ENCODE assay signal across 32 cellular contexts in the genomic region with DNA sequence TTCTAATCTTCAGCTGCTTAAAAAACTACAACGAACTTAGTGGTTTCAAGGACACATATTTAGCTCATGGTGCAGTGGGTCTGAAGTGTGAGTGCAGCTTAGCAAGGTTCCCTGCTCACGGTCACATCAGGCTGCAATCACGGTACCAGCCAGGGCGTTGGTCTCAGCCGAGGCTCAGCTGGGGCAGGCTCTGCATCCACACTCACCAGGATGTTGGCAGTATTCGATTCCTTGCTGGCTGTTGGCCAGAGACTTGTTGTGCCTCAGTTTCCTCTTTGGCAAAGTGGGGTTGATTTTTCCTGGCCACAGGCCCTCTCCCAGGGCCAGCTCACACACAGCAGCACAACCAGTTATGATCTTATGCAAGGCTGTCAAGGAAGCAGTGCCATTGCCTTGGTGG.
"Had no signal": no experiment of that assay in that cellular context is flagged by ENCODE, and none has a peak within 500 bp of the region (broad histone marks: within the 10 kb centered on the region; RNA-seq: fewer than 3 reads in every experiment).

No MANE protein-coding gene starts in this region.

- FAIRE-seq: endothelial cell of umbilical vein, keratinocyte, pancreas, small intestine, TTC549 had no signal

- H3K27me3 ChIP-seq: adrenal gland, neutrophil, pancreas, sigmoid colon had no signal

- H3K4me3 ChIP-seq: adrenal gland, gastroesophageal sphincter, pancreas, psoas muscle, sigmoid colon had no signal

- H3K4me1 Mint-ChIP-seq: activated naive CD8-positive, alpha-beta T cell treated with anti-CD3 and anti-CD28 coated beads for 36 hours; natural killer cell; stimulated activated effector memory CD8-positive, alpha-beta T cell treated with anti-CD3 and anti-CD28 coated beads, Interleukin-12 subunit alpha, Interleukin-12 subunit beta, amount 100 ng/mL, for 72 hours had no signal

- H3K9me3 Mint-ChIP-seq: natural killer cell; T-helper 1 cell treated with Interleukin-12 subunit alpha and Interleukin-12 subunit beta and Interleukin-4 antibody, amounts not matched to agents 30 μg/mL and 1 μg/mL, for 36 hours had no signal

- DNase-seq: activated CD4-positive, alpha-beta T cell treated with anti-CD3 and anti-CD28 coated beads for 4 hours; activated CD4-positive, alpha-beta T cell treated with anti-CD3 and anti-CD28 coated beads, Interleukin-2, amount 50 U/mL, for 4 hours; activated effector memory CD4-positive, alpha-beta T cell treated with anti-CD3 and anti-CD28 coated beads, Interleukin-2, amount 50 U/mL, for 16 hours; activated naive CD4-positive, alpha-beta T cell treated with anti-CD3 and anti-CD28 coated beads for 36 hours; activated naive CD8-positive, alpha-beta T cell treated with anti-CD3 and anti-CD28 coated beads for 36 hours; activated T-cell treated with anti-CD3 and anti-CD28 coated beads for 4 hours; adrenal gland; aorta; caudate nucleus; cortex of kidney; effector memory CD8-positive, alpha-beta T cell; hippocampal formation; left cardiac atrium; left ventricle myocardium superior; midbrain; natural killer cell; psoas muscle; sigmoid colon; small intestine; stimulated activated CD4-positive, alpha-beta T cell treated with anti-CD3 and anti-CD28 coated beads, Interleukin-4, amount 100 ng/mL, for 24 hours; T-helper 9 cell had no signal

- H3K27me3 Mint-ChIP-seq: activated naive CD8-positive, alpha-beta T cell treated with anti-CD3 and anti-CD28 coated beads for 36 hours; brain had no signal

- H3K27ac Mint-ChIP-seq: activated naive CD4-positive, alpha-beta T cell treated with anti-CD3 and anti-CD28 coated beads for 36 hours; activated naive CD8-positive, alpha-beta T cell treated with anti-CD3 and anti-CD28 coated beads for 36 hours; brain; effector memory CD8-positive, alpha-beta T cell; natural killer cell; stimulated activated effector memory CD8-positive, alpha-beta T cell treated with anti-CD3 and anti-CD28 coated beads, Interleukin-12 subunit alpha, Interleukin-12 subunit beta, amount 100 ng/mL, for 72 hours; stimulated activated naive CD8-positive, alpha-beta T cell treated with anti-CD3 and anti-CD28 coated beads, Interleukin-15, Interleukin-2, amounts not matched to agents 100 ng/mL and 50 ng/mL, for 24 hours; T-helper 1 cell treated with Interleukin-12 subunit alpha and Interleukin-12 subunit beta and Interleukin-4 antibody, amounts not matched to agents 30 μg/mL and 1 μg/mL, for 36 hours had no signal

- H3K27ac ChIP-seq: adrenal gland, gastroesophageal sphincter, neutrophil, pancreas, psoas muscle, sigmoid colon, VCaP had no signal

- H3K4me3 Mint-ChIP-seq: activated naive CD4-positive, alpha-beta T cell treated with anti-CD3 and anti-CD28 coated beads for 36 hours; activated naive CD8-positive, alpha-beta T cell treated with anti-CD3 and anti-CD28 coated beads for 36 hours; brain; effector memory CD8-positive, alpha-beta T cell; natural killer cell; stimulated activated effector memory CD8-positive, alpha-beta T cell treated with anti-CD3 and anti-CD28 coated beads, Interleukin-12 subunit alpha, Interleukin-12 subunit beta, amount 100 ng/mL, for 72 hours; stimulated activated naive CD8-positive, alpha-beta T cell treated with anti-CD3 and anti-CD28 coated beads, Interleukin-15, Interleukin-2, amounts not matched to agents 100 ng/mL and 50 ng/mL, for 24 hours; T-helper 1 cell treated with Interleukin-12 subunit alpha and Interleukin-12 subunit beta and Interleukin-4 antibody, amounts not matched to agents 30 μg/mL and 1 μg/mL, for 36 hours had no signal

- ATAC-seq: effector memory CD8-positive, alpha-beta T cell; gastroesophageal sphincter; natural killer cell; psoas muscle; stimulated activated effector memory CD8-positive, alpha-beta T cell treated with anti-CD3 and anti-CD28 coated beads, Interleukin-12 subunit alpha, Interleukin-12 subunit beta, amount 100 ng/mL, for 72 hours had no signal

- H3K36me3 ChIP-seq: adrenal gland, gastroesophageal sphincter, neutrophil, pancreas, sigmoid colon had no signal

- H3K4me1 ChIP-seq: adrenal gland had no signal

- H3K36me3 Mint-ChIP-seq: natural killer cell; stimulated activated effector memory CD8-positive, alpha-beta T cell treated with anti-CD3 and anti-CD28 coated beads, Interleukin-12 subunit alpha, Interleukin-12 subunit beta, amount 100 ng/mL, for 72 hours had no signal

- H3K9me3 ChIP-seq: adrenal gland, gastroesophageal sphincter, neutrophil, pancreas, psoas muscle, sigmoid colon had no signal
